ENCODE assay signal across 12 cellular contexts in genomic region chr4:27000122-27000521, GRCh38.
"Had no signal": no experiment of that assay in that cellular context is flagged by ENCODE, and none has a peak within 500 bp of the region (broad histone marks: within the 10 kb centered on the region; RNA-seq: fewer than 3 reads in every experiment).

No MANE protein-coding gene starts in this region.

- H3K9me3 ChIP-seq: body of pancreas, esophagus squamous epithelium, sigmoid colon had no signal

- H3K4me1 ChIP-seq: body of pancreas, esophagus squamous epithelium had no signal

- H3K27ac ChIP-seq: body of pancreas, hepatocyte, sigmoid colon had no signal

- H3K27me3 ChIP-seq: body of pancreas, esophagus squamous epithelium, hepatocyte, sigmoid colon had no signal

- H2AFZ ChIP-seq: hepatocyte had no signal

- H3K4me2 ChIP-seq: hepatocyte had no signal

- H3K4me3 ChIP-seq: body of pancreas, esophagus squamous epithelium, hepatocyte, sigmoid colon had no signal

- H3K36me3 ChIP-seq: esophagus squamous epithelium, sigmoid colon had no signal

- DNase-seq: activated CD4-positive, alpha-beta T cell treated with anti-CD3 and anti-CD28 coated beads for 48 hours; activated CD4-positive, CD25-positive, alpha-beta regulatory T cell; activated CD8-positive, alpha-beta T cell treated with anti-CD3 and anti-CD28 coated beads for 36 hours; activated T-cell treated with anti-CD3 and anti-CD28 coated beads, Interleukin-2, amount 50 U/mL, for 4 hours; body of pancreas; esophagus squamous epithelium; mesendoderm; nucleus accumbens; sigmoid colon; stimulated activated CD8-positive, alpha-beta memory T cell treated with anti-CD3 and anti-CD28 coated beads, Interleukin-4, amount 100 ng/mL, for 48 hours had no signal

- ATAC-seq: body of pancreas; natural killer cell treated with Interleukin-12 subunit alpha and Interleukin-12 subunit beta and Interleukin-15 and Interleukin-18, amount 100 ng/mL, for 72 hours had no signal
